Comparison of ENCODE assay signal across 9 cellular contexts in the genomic region with DNA sequence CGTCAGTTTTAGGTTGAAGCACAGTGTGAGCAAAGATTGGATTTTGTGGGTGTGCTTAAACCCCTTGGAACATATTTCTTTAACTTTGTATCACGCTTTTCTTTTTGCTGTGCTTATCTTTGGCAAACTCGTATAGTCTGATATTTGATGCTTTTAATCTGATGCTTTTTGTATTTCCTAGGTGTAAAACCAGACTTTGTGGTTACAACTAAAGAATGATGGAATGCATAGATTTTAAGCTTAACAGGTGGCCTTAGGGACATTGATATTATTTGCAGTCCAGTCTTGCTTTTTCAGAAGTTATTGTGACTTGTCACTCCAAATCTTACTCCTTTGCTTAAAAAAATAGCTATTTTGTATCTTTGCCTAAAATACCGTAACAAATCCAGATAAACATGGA. TPM values are rescaled to one million over a fixed set of nuclear protein-coding genes. Genes with fewer than 3 reads are reported as not detected.
DNase-seq lines count a peak whose midpoint lies in the region; ATAC-seq, FAIRE-seq and TF ChIP-seq lines count a peak whose summit lies in the region.
"Had no signal": no experiment of that assay in that cellular context is flagged by ENCODE, and none has a peak within 500 bp of the region (broad histone marks: within the 10 kb centered on the region; RNA-seq: fewer than 3 reads in every experiment).

No MANE protein-coding gene starts in this region.

- peak overlapping the region; percentile 79 for H3K27ac Mint-ChIP-seq in activated T-helper 17 cell treated with anti-CD3 and anti-CD28 coated beads, Interleukin-2, amount 50 U/mL, for 72 hours

- H3K9me3 ChIP-seq in heart left ventricle = no peaks in the 10 kb centered on the region
- no peaks in the 10 kb centered on the region for H3K9me3 ChIP-seq in iPS-18c (ENCODE audit: control insufficient read depth, insufficient read depth, low read length)
- no peaks in the 10 kb centered on the region for H3K9me3 ChIP-seq in testis
- no peaks in the 10 kb centered on the region for H3K9me3 ChIP-seq in aorta (ENCODE audit: control insufficient read depth, low read length)
- H3K9me3 ChIP-seq: Peyer's patch had no signal

- H3K4me1 Mint-ChIP-seq in activated T-helper 17 cell treated with anti-CD3 and anti-CD28 coated beads, Interleukin-2, amount 50 U/mL, for 72 hours = peaks cover 16% of the 10 kb centered on the region

- ATAC-seq in heart left ventricle (no peak), Right ventricle myocardium inferior (no peak), aorta (ENCODE audit: low FRiP score) (no peak)
- no peak for ATAC-seq in activated T-helper 17 cell treated with anti-CD3 and anti-CD28 coated beads, Interleukin-2, amount 50 U/mL, for 72 hours (replicated peaks)

- peaks cover 9% of the 10 kb centered on the region for H3K27me3 Mint-ChIP-seq in activated T-helper 17 cell treated with anti-CD3 and anti-CD28 coated beads, Interleukin-2, amount 50 U/mL, for 72 hours

- H3K4me1 ChIP-seq in heart left ventricle = peaks cover 0 to 47% (median 19%) of the 10 kb centered on the region in 12 donors
- peaks cover 26% of the 10 kb centered on the region for H3K4me1 ChIP-seq in testis
- H3K4me1 ChIP-seq in aorta (ENCODE audit: control insufficient read depth in 1 of 2, insufficient read depth in 2 of 2, low read length in 2 of 2) = no peaks in the 10 kb centered on the region

- peak overlapping the region; percentile 86 for H3K4me3 Mint-ChIP-seq in activated T-helper 17 cell treated with anti-CD3 and anti-CD28 coated beads, Interleukin-2, amount 50 U/mL, for 72 hours

- peak overlapping the region in 9 of 12 donors; percentile 79 to 97 (median 95) for H3K4me3 ChIP-seq in heart left ventricle
- peak overlapping the region; percentile 72; the same call in 1 of the 2 replicates for H3K4me3 ChIP-seq in iPS-18c (ENCODE audit: insufficient read depth, low read depth, low read length)
- H3K4me3 ChIP-seq in testis = peak overlapping the region in 1 of 2 donors; percentile 98
- H3K4me3 ChIP-seq in aorta (ENCODE audit: low read length in 2 of 2) = peak overlapping the region in 1 of 2 donors; percentile 69

- no peaks in the 10 kb centered on the region for H3K27me3 ChIP-seq in heart left ventricle
- no peaks in the 10 kb centered on the region for H3K27me3 ChIP-seq in testis
- H3K27me3 ChIP-seq in aorta (ENCODE audit: control insufficient read depth in 1 of 2, insufficient read depth in 2 of 2, low read length in 1 of 2) = no peaks in the 10 kb centered on the region
- H3K27me3 ChIP-seq: Peyer's patch had no signal

- H3K9me3 Mint-ChIP-seq in activated T-helper 17 cell treated with anti-CD3 and anti-CD28 coated beads, Interleukin-2, amount 50 U/mL, for 72 hours = no peaks in the 10 kb centered on the region

- intact Hi-C loops in heart left ventricle (cut with DNase I) (loop anchor here in 4 of 10 donors (2.0 to 10.0 kb wide), 2 partner anchors 87 to 89 kb away; no protein-coding TSS in a partner anchor), Right ventricle myocardium inferior (cut with DNase I) (loop anchor here (5.0 kb wide), 1 partner anchor 92 kb away; no protein-coding TSS in a partner anchor), testis (cut with DNase I; ENCODE audit: low total_unique reads) (no loop called here), aorta (cut with DNase I) (loop anchor here in 1 of 2 donors (10.0 kb wide), 1 partner anchor 109 kb away; no protein-coding TSS in a partner anchor)

- H3K36me3 ChIP-seq in heart left ventricle = no peaks in the 10 kb centered on the region
- no peaks in the 10 kb centered on the region for H3K36me3 ChIP-seq in testis (ENCODE audit: low read depth, missing control alignments)
- no peaks in the 10 kb centered on the region for H3K36me3 ChIP-seq in aorta (ENCODE audit: control insufficient read depth in 1 of 2, insufficient read depth in 2 of 2, low read length in 1 of 2)
- H3K36me3 ChIP-seq: Peyer's patch had no signal

- TF ChIP-seq CTCF in heart left ventricle (IDR thresholded peaks at IDR 0.05) = no peak
- no peak for TF ChIP-seq CTCF in testis (IDR thresholded peaks at IDR 0.05)

- WGBS in heart left ventricle, 4 donors = 56 to 60% (median 56%) methylated on average over 4 of the region's 4 CpGs
- WGBS in testis, 2 donors = 17 to 21% methylated on average over 4 of the region's 4 CpGs
- 48 to 53% methylated on average over 4 of the region's 4 CpGs for WGBS in aorta, 2 donors

- peaks cover 14% of the 10 kb centered on the region for H3K36me3 Mint-ChIP-seq in activated T-helper 17 cell treated with anti-CD3 and anti-CD28 coated beads, Interleukin-2, amount 50 U/mL, for 72 hours (ENCODE audit: low read depth)

- TF ChIP-seq POLR2A in heart left ventricle (IDR thresholded peaks at IDR 0.05) = no peak
- TF ChIP-seq POLR2A in testis (IDR thresholded peaks at IDR 0.05) = no peak
- TF ChIP-seq POLR2A in H54 (IDR thresholded peaks at IDR 0.05; ENCODE audit: low read depth, low read length) = no peak

- DNase-seq in heart left ventricle (no peak), Right ventricle myocardium inferior (ENCODE audit: missing footprints) (no peak), testis (no peak), aorta (no peak), H54 (ENCODE audit: insufficient read length, low spot score) (no peak)
- no peak for DNase-seq in activated CD4-positive, CD25-positive, alpha-beta regulatory T cell treated with anti-CD3 and anti-CD28 coated beads, Interleukin-2, amount 50 U/mL, for 72 hours
- DNase-seq: Peyer's patch had no signal

- FAIRE-seq in H54 (lab: Jason Lieb, UNC) = no peak

- H3K27ac ChIP-seq in heart left ventricle (peak overlapping the region in 8 of 12 donors; percentile 89 to 96 (median 92)), testis (peak overlapping the region; percentile 93 to 96), aorta (ENCODE audit: low read depth in 1 of 2, low read length in 2 of 2) (no peak overlapping the region)

RNA-seq across cellular contexts. Expression of a gene that starts 1.3 kb away (rescaled TPM):
- total RNA-seq in heart left ventricle (10 to 100 TPM; 21.2 to 53.5 (median 35.0) TPM), Right ventricle myocardium inferior (30.9 TPM), testis (10 to 100 TPM; 40.0 to 43.8 TPM), aorta (10 to 100 TPM; 16.6 to 21.0 TPM)
- polyA plus RNA-seq in heart left ventricle (10 to 100 TPM; 10.7 to 18.1 TPM), testis (ENCODE audit: insufficient read depth, low read depth, low replicate concordance) (41.0 TPM), aorta (1 to 10 TPM; 4.4 to 5.0 TPM)
- total RNA-seq in activated T-helper 17 cell treated with anti-CD3 and anti-CD28 coated beads, Interleukin-2, amount 50 U/mL, for 72 hours = 10 to 100 TPM; 14.8 to 15.1 TPM

Comparison
In these comparisons a context has a peak if more than half of its experiments do, and no peak if none do; other contexts are left out.
1. H3K27ac ChIP-seq: peak in heart left ventricle (8 of 12) and testis (2 of 2); none in aorta (0 of 2).